In genomic region chr19:6543866-6544347, GRCh38 we compare ENCODE assay signal across 17 cellular contexts. TPM values are rescaled to one million over a fixed set of nuclear protein-coding genes. Genes with fewer than 3 reads are reported as not detected.
"Had no signal": no experiment of that assay in that cellular context is flagged by ENCODE, and none has a peak within 500 bp of the region (broad histone marks: within the 10 kb centered on the region; RNA-seq: fewer than 3 reads in every experiment).

No MANE protein-coding gene starts in this region.

- H3K27me3 ChIP-seq: brain microvascular endothelial cell, left lung had no signal

- H3K9me3 ChIP-seq: gastroesophageal sphincter, left lung had no signal

- DNase-seq: activated CD4-positive, alpha-beta memory T cell treated with anti-CD3 and anti-CD28 coated beads for 36 hours; activated CD4-positive, CD25-positive, alpha-beta regulatory T cell treated with anti-CD3 and anti-CD28 coated beads, Interleukin-2, amount 50 U/mL, for 72 hours; activated CD8-positive, alpha-beta memory T cell treated with anti-CD3 and anti-CD28 coated beads, Interleukin-2, amount 50 U/mL, for 48 hours; brain microvascular endothelial cell; cerebellar nuclear complex; stimulated activated CD4-positive, alpha-beta T cell treated with anti-CD3 and anti-CD28 coated beads, Interleukin-4, amount 100 ng/mL, for 1 hour; trophoblast cell had no signal

- H3K36me3 ChIP-seq: brain microvascular endothelial cell, gastroesophageal sphincter, left lung had no signal

- H3K27ac Mint-ChIP-seq: activated CD4-positive, alpha-beta memory T cell treated with anti-CD3 and anti-CD28 coated beads for 36 hours; activated naive CD4-positive, alpha-beta T cell treated with anti-CD3 and anti-CD28 coated beads, Interleukin-2, amount 50 U/mL, for 72 hours; dendritic cell treated with granulocyte-macrophage colony-stimulating factor and Interleukin-4, amounts not matched to agents 40 ng/mL and 50 ng/mL, for 4 days; T-helper 2 cell treated with Interferon-gamma antibody and Interleukin-4, amounts not matched to agents 5 μg/mL and 100 μg/mL, for 36 hours had no signal

- H3K27ac ChIP-seq: brain microvascular endothelial cell, gastroesophageal sphincter, left lung had no signal

- H3K9me3 Mint-ChIP-seq: activated naive CD4-positive, alpha-beta T cell treated with anti-CD3 and anti-CD28 coated beads, Interleukin-2, amount 50 U/mL, for 72 hours; dendritic cell treated with granulocyte-macrophage colony-stimulating factor and Interleukin-4, amounts not matched to agents 40 ng/mL and 50 ng/mL, for 4 days had no signal

- ATAC-seq: activated naive CD4-positive, alpha-beta T cell treated with anti-CD3 and anti-CD28 coated beads, Interleukin-2, amount 50 U/mL, for 72 hours; gastroesophageal sphincter; left lung had no signal

- H3K4me3 ChIP-seq: gastroesophageal sphincter, left lung had no signal

- H3K4me1 ChIP-seq: gastroesophageal sphincter, left lung had no signal

- H3K36me3 Mint-ChIP-seq: activated CD4-positive, alpha-beta memory T cell treated with anti-CD3 and anti-CD28 coated beads for 36 hours; activated naive CD4-positive, alpha-beta T cell treated with anti-CD3 and anti-CD28 coated beads, Interleukin-2, amount 50 U/mL, for 72 hours had no signal

- H3K4me3 Mint-ChIP-seq: activated CD4-positive, alpha-beta memory T cell treated with anti-CD3 and anti-CD28 coated beads for 36 hours; dendritic cell treated with granulocyte-macrophage colony-stimulating factor and Interleukin-4, amounts not matched to agents 40 ng/mL and 50 ng/mL, for 4 days; T-helper 2 cell treated with Interferon-gamma antibody and Interleukin-4, amounts not matched to agents 5 μg/mL and 100 μg/mL, for 36 hours had no signal

RNA-seq across cellular contexts. Expression of gene TUBB4A, which starts 41.8 kb away (rescaled TPM):
- total RNA-seq: osteocyte had no signal
- polyA plus RNA-seq: keratinocyte had no signal

RNA-seq across cellular contexts. Expression of gene CD70, which starts 47.0 kb away (rescaled TPM):
- total RNA-seq: mucosa of gallbladder, subcutaneous adipose tissue had no signal
- polyA plus RNA-seq: neural cell had no signal
